17 cellular contexts compared by ENCODE assay signal in the genomic region with DNA sequence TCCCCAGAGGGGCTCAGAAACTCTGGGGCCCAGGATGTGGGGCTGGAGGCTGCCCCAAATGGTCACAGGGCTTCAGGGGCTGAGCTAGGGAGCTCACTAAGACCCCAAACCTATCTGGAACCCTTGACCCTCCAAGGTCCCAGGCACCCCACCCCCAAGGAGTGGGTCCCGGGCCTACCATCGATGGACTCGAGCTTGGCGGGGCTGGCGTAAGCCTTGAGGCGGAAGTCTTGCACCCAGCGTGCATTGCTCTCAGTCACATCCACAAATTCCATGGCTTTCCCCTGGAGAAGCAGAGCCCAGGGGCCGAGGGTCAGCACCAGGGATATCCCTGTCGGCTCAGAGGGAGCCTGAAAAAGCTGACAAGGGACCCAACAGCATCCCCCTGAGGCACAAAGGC. TPM values are rescaled to one million over a fixed set of nuclear protein-coding genes. Genes with fewer than 3 reads are reported as not detected.
DNase-seq lines count a peak whose midpoint lies in the region; FAIRE-seq and TF ChIP-seq lines count a peak whose summit lies in the region.
"Had no signal": no experiment of that assay in that cellular context is flagged by ENCODE, and none has a peak within 500 bp of the region (broad histone marks: within the 10 kb centered on the region; RNA-seq: fewer than 3 reads in every experiment).

No MANE protein-coding gene starts in this region.

- no peaks in the 10 kb centered on the region for H3K9me2 ChIP-seq in Karpas-422 (replicated peaks; ENCODE audit: insufficient read depth, low read length)

- DNase-seq in breast epithelium (ENCODE audit: low spot score in 2 of 2) (no peak), mammary epithelial cell (no peak), chondrocyte (ENCODE audit: low spot score) (peak; percentile 86), neuronal stem cell (ENCODE audit: low spot score) (no peak), DMS79 treated with DMSO at 0.1 percent for 48 hours (lab: John Stamatoyannopoulos, UW) (no peak), Karpas-422 (no peak), NCI-H1417 treated with DMSO at 0.1 percent for 48 hours (lab: John Stamatoyannopoulos, UW) (no peak), RCC 7860 (ENCODE audit: low spot score) (no peak)
- DNase-seq: DMS153, GOT3, NCI-H1105 treated with DMSO at 0.1 percent for 48 hours, NCI-H187 treated with DMSO at 0.1 percent for 48 hours, NCI-H345, NCI-H526, SIG-M5 had no signal

- H2BK120ac ChIP-seq in neuronal stem cell (ENCODE audit: low read depth, low read length): no peak overlapping the region

- H4K8ac ChIP-seq in neuronal stem cell (ENCODE audit: low read depth, low read length): no peak overlapping the region

- no peak overlapping the region for H2BK15ac ChIP-seq in neuronal stem cell (ENCODE audit: low read length)

- H2AFZ ChIP-seq in mammary epithelial cell (ENCODE audit: low read depth, low read length) (no peak overlapping the region), neuronal stem cell (ENCODE audit: low read length) (no peak overlapping the region), Karpas-422 (ENCODE audit: low read length) (no peak overlapping the region)

- H4K91ac ChIP-seq in neuronal stem cell (ENCODE audit: low read depth, low read length, poor library complexity): no peak overlapping the region

- WGBS in mammary epithelial cell (ENCODE audit: low coverage, missing lambda C conversion rate): 86% methylated on average over 4 of the region's 9 CpGs
- no CpG with 5 or more reads among the region's 9 CpGs for WGBS in neuronal stem cell (ENCODE audit: extremely low coverage in 2 of 2, insufficient read length in 2 of 2, insufficient replicate concordance in 1 of 2), 2 donors

- no peak for TF ChIP-seq CTCF in breast epithelium (IDR thresholded peaks at IDR 0.05)
- no peak for TF ChIP-seq CTCF in mammary epithelial cell (conservative IDR thresholded peaks at IDR 0.05 in 1 of 2, IDR thresholded peaks at IDR 0.05 in 1 of 2; ENCODE audit: extremely low read depth in 1 of 2, insufficient read depth in 1 of 2, low read depth in 1 of 2, low read length in 2 of 2)
- TF ChIP-seq CTCF in chondrocyte (IDR thresholded peaks at IDR 0.05): no peak

- H3K4me3 Mint-ChIP-seq in chondrocyte (ENCODE audit: unreplicated experiment): no peak overlapping the region

- intact Hi-C loops in breast epithelium (cut with DNase I; ENCODE audit: low total_unique reads) (loop anchor here (10.0 kb wide), 1 partner anchor 209 kb away; a partner anchor contains a TSS), mammary epithelial cell (cut with micrococcal nuclease) (no loop called here)

- peaks cover 7 to 12% of the 10 kb centered on the region in 2 donors for H3K4me1 ChIP-seq in breast epithelium
- peaks cover 45% of the 10 kb centered on the region for H3K4me1 ChIP-seq in mammary epithelial cell (ENCODE audit: insufficient read depth, low read length)
- H3K4me1 ChIP-seq in neuronal stem cell (ENCODE audit: control insufficient read depth in 2 of 2, insufficient read depth in 1 of 2, low read depth in 1 of 2, low read length in 2 of 2): peaks cover 8% of the 10 kb centered on the region in 2 donors
- peaks cover 20% of the 10 kb centered on the region for H3K4me1 ChIP-seq in Karpas-422 (ENCODE audit: low read length)

- H3K4me2 ChIP-seq in mammary epithelial cell (ENCODE audit: insufficient read depth, low read depth, low read length) (no peak overlapping the region), neuronal stem cell (ENCODE audit: insufficient read depth, low read length, poor library complexity, severe bottlenecking) (no peak overlapping the region), Karpas-422 (ENCODE audit: low read depth, low read length, poor library complexity, severe bottlenecking) (no peak overlapping the region)

- H4K20me1 ChIP-seq in mammary epithelial cell (ENCODE audit: insufficient read depth, low read length) (no peaks in the 10 kb centered on the region), Karpas-422 (ENCODE audit: insufficient read depth, low read depth, low read length) (peaks cover 44% of the 10 kb centered on the region)

- no peaks in the 10 kb centered on the region for H3K36me3 Mint-ChIP-seq in chondrocyte (ENCODE audit: low read depth)

- CTCF ChIA-PET in mammary epithelial cell (lab: Charles Lee; ENCODE audit: low non-redundant PET): no interaction called here

- peaks cover 21% of the 10 kb centered on the region for H3K4me1 Mint-ChIP-seq in chondrocyte (ENCODE audit: low read depth)

- no peak overlapping the region for H2BK12ac ChIP-seq in neuronal stem cell (ENCODE audit: low read length)

- H3K79me1 ChIP-seq in neuronal stem cell (ENCODE audit: low read depth, low read length): peaks cover 26% of the 10 kb centered on the region

- H3K4me3 ChIP-seq in breast epithelium: no peak overlapping the region
- H3K4me3 ChIP-seq in mammary epithelial cell (replicated peaks in 1 of 3; ENCODE audit: insufficient read depth in 1 of 3, low read depth in 2 of 3, low read length in 3 of 3): no peak overlapping the region
- no peak overlapping the region for H3K4me3 ChIP-seq in neuronal stem cell (ENCODE audit: low read length in 2 of 2)
- no peak overlapping the region for H3K4me3 ChIP-seq in Karpas-422 (ENCODE audit: low read length)

- no peak overlapping the region for H3K4ac ChIP-seq in neuronal stem cell (ENCODE audit: low read length)

- H3K23ac ChIP-seq in neuronal stem cell (ENCODE audit: low read depth, low read length, poor library complexity): peak overlapping the region; percentile 17

- H3K27me3 ChIP-seq in breast epithelium: no peaks in the 10 kb centered on the region
- no peaks in the 10 kb centered on the region for H3K27me3 ChIP-seq in mammary epithelial cell (ENCODE audit: insufficient read depth, low read length)
- H3K27me3 ChIP-seq in neuronal stem cell (ENCODE audit: control insufficient read depth in 3 of 3, insufficient read depth in 3 of 3, low read depth in 1 of 3, low read length in 3 of 3): no peaks in the 10 kb centered on the region
- no peaks in the 10 kb centered on the region for H3K27me3 ChIP-seq in Karpas-422 (ENCODE audit: low read length)

- peak overlapping the region; percentile 6 for H3K14ac ChIP-seq in neuronal stem cell (ENCODE audit: low read length)

- no peaks in the 10 kb centered on the region for H3K9me3 ChIP-seq in breast epithelium
- H3K9me3 ChIP-seq in mammary epithelial cell (replicated peaks; ENCODE audit: insufficient read depth, low read length): no peaks in the 10 kb centered on the region
- H3K9me3 ChIP-seq in neuronal stem cell (replicated peaks in 1 of 2; ENCODE audit: control insufficient read depth in 2 of 2, insufficient read depth in 1 of 2, low read depth in 1 of 2, low read length in 2 of 2): no peaks in the 10 kb centered on the region
- H3K9me3 ChIP-seq in Karpas-422 (ENCODE audit: low read length): no peaks in the 10 kb centered on the region

- no peak overlapping the region for H2BK5ac ChIP-seq in neuronal stem cell (ENCODE audit: low read length)

- H3K36me3 ChIP-seq in breast epithelium (no peaks in the 10 kb centered on the region), mammary epithelial cell (ENCODE audit: insufficient read depth, low read length) (peaks cover 17% of the 10 kb centered on the region), neuronal stem cell (replicated peaks in 1 of 2; ENCODE audit: control insufficient read depth in 2 of 2, insufficient read depth in 2 of 2, low read length in 2 of 2) (peaks cover 17 to 65% of the 10 kb centered on the region in 2 donors), Karpas-422 (ENCODE audit: insufficient read depth, low read length) (peaks cover 14% of the 10 kb centered on the region)

- H3K18ac ChIP-seq in neuronal stem cell (ENCODE audit: low read length): no peak overlapping the region

- no peaks in the 10 kb centered on the region for H3K9me3 Mint-ChIP-seq in chondrocyte (ENCODE audit: low read depth)

- no peak overlapping the region for H3K27ac Mint-ChIP-seq in chondrocyte (ENCODE audit: unreplicated experiment)

- in situ Hi-C loops in mammary epithelial cell (cut with MboI; ENCODE audit: low sequenced_read_pairs in 2 of 2): loop anchor here in 1 of 2 donors (25.0 kb wide), 1 partner anchor 212 kb away; a partner anchor contains a TSS

- H3K9ac ChIP-seq in mammary epithelial cell (ENCODE audit: insufficient read depth, low read length) (no peak overlapping the region), neuronal stem cell (ENCODE audit: low read depth, low read length, poor library complexity) (no peak overlapping the region), Karpas-422 (ENCODE audit: low read length) (no peak overlapping the region)

- H3K27ac ChIP-seq in breast epithelium (peak overlapping the region; percentile 42 to 69), mammary epithelial cell (ENCODE audit: insufficient read depth, low read depth, low read length) (no peak overlapping the region), neuronal stem cell (replicated peaks; ENCODE audit: low read length) (no peak overlapping the region), Karpas-422 (ENCODE audit: low read length) (no peak overlapping the region)
- H3K27ac ChIP-seq: C4-2B had no signal

- dilution Hi-C loops in mammary epithelial cell (cut with HindIII; ENCODE audit: low sequenced_read_pairs): loop anchor here (5.0 kb wide), 1 partner anchor 68 kb away; a partner anchor contains a TSS

- no TSS peak for BruUV-seq in mammary epithelial cell (replicated peaks; lab: Mats Ljungman, UMichigan)

- H3K79me2 ChIP-seq in mammary epithelial cell (ENCODE audit: insufficient read depth, low read length) (peaks cover 86% of the 10 kb centered on the region), Karpas-422 (ENCODE audit: low read length) (peaks cover 55% of the 10 kb centered on the region)

- H2AK5ac ChIP-seq in neuronal stem cell (ENCODE audit: low read depth, low read length): no peak overlapping the region

- H3K27me3 Mint-ChIP-seq in chondrocyte (ENCODE audit: low read depth): no peaks in the 10 kb centered on the region

- no peak for FAIRE-seq in RCC 7860 (lab: Jason Lieb, UNC)

- TF ChIP-seq POLR2A in breast epithelium (IDR thresholded peaks at IDR 0.05): no peak

RNA-seq across cellular contexts. Expression of a gene that starts 3.5 kb away (rescaled TPM):
- 10 to 100 TPM in 2 of 3 donors, 1 to 10 TPM in 1; 9.9 to 17.4 (median 16.4) TPM for total RNA-seq in breast epithelium
- 10 to 100 TPM; 47.0 to 78.2 TPM for total RNA-seq in mammary epithelial cell
- polyA plus RNA-seq in mammary epithelial cell: 29.6 TPM
- 39.8 TPM for polyA minus RNA-seq in mammary epithelial cell
- 47.2 to 55.0 TPM (median 52.3 TPM) in 3 replicates for total RNA-seq in chondrocyte
- 45.2 TPM for polyA plus RNA-seq in neuronal stem cell (2013, experiment 1 of 2)
- 42.6 TPM for polyA plus RNA-seq in neuronal stem cell (2013, experiment 2 of 2)
- 43.6 and 61.0 TPM in 2 replicates for total RNA-seq in Karpas-422 (2014; rRNA removed; shearing (Covaris generic); ENCODE audit: low replicate concordance)

RNA-seq across cellular contexts. Expression of a gene that starts 16.1 kb away (rescaled TPM):
- total RNA-seq in breast epithelium (not detected), mammary epithelial cell (not detected), chondrocyte (0.20 to 0.67 TPM (median 0.41 TPM) in 3 replicates)
- polyA plus RNA-seq in mammary epithelial cell: not detected
- not detected for polyA minus RNA-seq in mammary epithelial cell
- polyA plus RNA-seq in neuronal stem cell (2013, experiment 1 of 2): 2.6 TPM
- 2.7 TPM for polyA plus RNA-seq in neuronal stem cell (2013, experiment 2 of 2)
- total RNA-seq in Karpas-422 (2014; rRNA removed; shearing (Covaris generic); ENCODE audit: low replicate concordance): 19.8 and 50.0 TPM in 2 replicates
- total RNA-seq: A172 had no signal

RNA-seq across cellular contexts. Expression of a gene that starts 24.3 kb away (rescaled TPM):
- total RNA-seq in breast epithelium (10 to 100 TPM in 1 of 3 donors, 1 to 10 TPM in 2; 2.7 to 11.5 (median 4.7) TPM), mammary epithelial cell (10 to 100 TPM in 1 of 2 donors, 1 to 10 TPM in 1; 7.3 to 29.5 TPM), chondrocyte (15.6 to 24.4 TPM (median 16.0 TPM) in 3 replicates)
- polyA plus RNA-seq in mammary epithelial cell: 19.4 TPM
- 11.3 TPM for polyA minus RNA-seq in mammary epithelial cell
- 26.6 TPM for polyA plus RNA-seq in neuronal stem cell (2013, experiment 1 of 2)
- 26.0 TPM for polyA plus RNA-seq in neuronal stem cell (2013, experiment 2 of 2)
- total RNA-seq in Karpas-422 (2014; rRNA removed; shearing (Covaris generic); ENCODE audit: low replicate concordance): 9.3 and 23.4 TPM in 2 replicates

RNA-seq across cellular contexts. Expression of a gene that starts 26.6 kb away (rescaled TPM):
- total RNA-seq in breast epithelium: 100 to 1,000 TPM; 137 to 239 (median 141) TPM
- 100 to 1,000 TPM; 102 to 140 TPM for total RNA-seq in mammary epithelial cell
- 142 TPM for polyA plus RNA-seq in mammary epithelial cell
- polyA minus RNA-seq in mammary epithelial cell: 102 TPM
- total RNA-seq in chondrocyte: 128 to 227 TPM (median 151 TPM) in 3 replicates
- polyA plus RNA-seq in neuronal stem cell (2013, experiment 1 of 2): 111 TPM
- polyA plus RNA-seq in neuronal stem cell (2013, experiment 2 of 2): 112 TPM
- total RNA-seq in Karpas-422 (2014; rRNA removed; shearing (Covaris generic); ENCODE audit: low replicate concordance): 127 and 177 TPM in 2 replicates

RNA-seq across cellular contexts. Expression of a gene that starts 31.2 kb away (rescaled TPM):
- total RNA-seq in breast epithelium (10 to 100 TPM; 10.2 to 17.3 (median 16.7) TPM), mammary epithelial cell (10 to 100 TPM in 1 of 2 donors, 1 to 10 TPM in 1; 4.5 to 19.2 TPM), chondrocyte (12.5 to 14.9 TPM (median 12.8 TPM) in 3 replicates)
- polyA plus RNA-seq in mammary epithelial cell: 9.3 TPM
- 1.8 TPM for polyA minus RNA-seq in mammary epithelial cell
- polyA plus RNA-seq in neuronal stem cell (2013, experiment 1 of 2): 30.8 TPM
- polyA plus RNA-seq in neuronal stem cell (2013, experiment 2 of 2): 31.2 TPM
- total RNA-seq in Karpas-422 (2014; rRNA removed; shearing (Covaris generic); ENCODE audit: low replicate concordance): 26.2 and 26.6 TPM in 2 replicates

Comparison
In these comparisons a context has a peak if more than half of its experiments do, and no peak if none do; other contexts are left out.
1. H3K27ac ChIP-seq: peak in breast epithelium (2 of 2); none in mammary epithelial cell (single experiment), neuronal stem cell (single experiment) and Karpas-422 (single experiment).
2. RNA of a gene that starts 16.1 kb away (total RNA-seq): 19.8 to 50.0 TPM in Karpas-422; not detected in mammary epithelial cell, 0.20 to 0.67 TPM in chondrocyte and not detected in breast epithelium; every median in the first group is over 10 times any median in the second.